15 cellular contexts compared by ENCODE assay signal in genomic region chr6:47196113-47196512, GRCh38.
DNase-seq lines count a peak whose midpoint lies in the region; ATAC-seq, FAIRE-seq and TF ChIP-seq lines count a peak whose summit lies in the region.
"Had no signal": no experiment of that assay in that cellular context is flagged by ENCODE, and none has a peak within 500 bp of the region (broad histone marks: within the 10 kb centered on the region; RNA-seq: fewer than 3 reads in every experiment).

No MANE protein-coding gene starts in this region.

- no peaks in the 10 kb centered on the region for H3K4me1 Mint-ChIP-seq in GM23338

- ATAC-seq in GM23338 = no peak
- ATAC-seq in HG03460 (IDR thresholded peaks at IDR 0.05; ENCODE audit: unreplicated experiment) = no peak
- ATAC-seq in GM19452 (IDR thresholded peaks at IDR 0.05; ENCODE audit: unreplicated experiment) = no peak
- ATAC-seq: GM12878 had no signal

- no peak for FAIRE-seq in kidney (lab: Jason Lieb, UNC)
- FAIRE-seq: GM12878, GM18507 had no signal

- H3F3A ChIP-seq in GM23338 (replicated peaks; ENCODE audit: low read depth) = no peaks in the 10 kb centered on the region
- no peaks in the 10 kb centered on the region for H3F3A ChIP-seq in neural cell (ENCODE audit: insufficient read depth, low read length, poor library complexity, severe bottlenecking)

- H3K4me3 Mint-ChIP-seq in GM23338 = no peak overlapping the region
- H3K4me3 Mint-ChIP-seq: CD4-positive, CD25-positive, alpha-beta regulatory T cell had no signal

- H3K36me3 ChIP-seq in GM23338 (ENCODE audit: insufficient read depth) (no peaks in the 10 kb centered on the region), kidney (ENCODE audit: control insufficient read depth in 1 of 2, insufficient read depth in 2 of 2, low read length in 2 of 2) (no peaks in the 10 kb centered on the region), neural cell (ENCODE audit: insufficient read depth, low read length) (no peaks in the 10 kb centered on the region)
- H3K36me3 ChIP-seq: BLaER1 treated with 17β-estradiol and CSF1 and Interleukin-3, amounts not matched to agents 10 nM and 100 nM had no signal

- peak overlapping the region; percentile 52; the same call in 1 of the 2 replicates for H2AFZ ChIP-seq in GM23338
- no peak overlapping the region for H2AFZ ChIP-seq in neural cell (ENCODE audit: low read depth, low read length)
- H2AFZ ChIP-seq: GM23248 had no signal

- H3K9me2 ChIP-seq in GM23338 (ENCODE audit: insufficient read depth) = peaks cover 9% of the 10 kb centered on the region; the same call in 1 of the 2 replicates
- no peaks in the 10 kb centered on the region for H3K9me2 ChIP-seq in neural cell (ENCODE audit: insufficient read depth, low read length)

- H3K27me3 Mint-ChIP-seq in GM23338 (ENCODE audit: insufficient read depth, low read depth, poor library complexity) = peaks cover 4% of the 10 kb centered on the region
- H3K27me3 Mint-ChIP-seq: CD4-positive, CD25-positive, alpha-beta regulatory T cell had no signal

- DNase-seq in GM23338 (ENCODE audit: low spot score) (no peak), NCI-H82 treated with DMSO at 0.1 percent for 48 hours (lab: John Stamatoyannopoulos, UW; ENCODE audit: unreplicated experiment) (peak; percentile 3), kidney (no peak), dedifferentiated amniotic fluid mesenchymal stem cell (ENCODE audit: extremely low spot score) (no peak), middle frontal gyrus (ENCODE audit: extremely low spot score, low spot score) (no peak)
- DNase-seq: ACHN; CD4-positive, CD25-positive, alpha-beta regulatory T cell; GM23248; H7 had no signal

- H3K9me3 ChIP-seq in kidney (ENCODE audit: control insufficient read depth in 1 of 2, low read length in 2 of 2) = no peaks in the 10 kb centered on the region
- no peaks in the 10 kb centered on the region for H3K9me3 ChIP-seq in neural cell (ENCODE audit: low read length)
- H3K9me3 ChIP-seq: BLaER1 treated with 17β-estradiol and CSF1 and Interleukin-3, amounts not matched to agents 10 nM and 100 nM had no signal

- H3K79me2 ChIP-seq in GM23338 (replicated peaks; ENCODE audit: insufficient read depth) = no peaks in the 10 kb centered on the region
- no peaks in the 10 kb centered on the region for H3K79me2 ChIP-seq in neural cell (replicated peaks; ENCODE audit: insufficient read depth, low read length)

- H3K4me3 ChIP-seq in GM23338 = no peak overlapping the region
- H3K4me3 ChIP-seq in kidney (ENCODE audit: low read length in 2 of 2) = no peak overlapping the region
- no peak overlapping the region for H3K4me3 ChIP-seq in neural cell (ENCODE audit: low read length)
- H3K4me3 ChIP-seq: BLaER1 treated with 17β-estradiol and CSF1 and Interleukin-3, amounts not matched to agents 10 nM and 100 nM; GM12878; GM23248 had no signal

- intact Hi-C loops in kidney (cut with DNase I) = no loop called here

- TF ChIP-seq CTCF in GM23338 (conservative IDR thresholded peaks at IDR 0.05; ENCODE audit: low read depth in 2 of 2) (no peak), kidney (IDR thresholded peaks at IDR 0.05; ENCODE audit: borderline replicate concordance, extremely low read depth, insufficient read depth) (no peak), neural cell (IDR thresholded peaks at IDR 0.05; ENCODE audit: poor library complexity, severe bottlenecking) (no peak)

- no peak overlapping the region for H3K27ac ChIP-seq in GM23338 (ENCODE audit: low read depth)
- H3K27ac ChIP-seq in kidney (ENCODE audit: low read depth in 2 of 2, low read length in 2 of 2) = peak overlapping the region; percentile 26 to 58
- peak overlapping the region; percentile 46 for H3K27ac ChIP-seq in neural cell (ENCODE audit: low read length)
- H3K27ac ChIP-seq: BLaER1 treated with 17β-estradiol and CSF1 and Interleukin-3, amounts not matched to agents 10 nM and 100 nM; GM23248 had no signal

- H3K27me3 ChIP-seq in GM23338 (ENCODE audit: insufficient read depth) (no peaks in the 10 kb centered on the region), neural cell (ENCODE audit: insufficient read depth, low read depth, low read length) (no peaks in the 10 kb centered on the region)
- H3K27me3 ChIP-seq: BLaER1 treated with 17β-estradiol and CSF1 and Interleukin-3, amounts not matched to agents 10 nM and 100 nM had no signal

- H4K20me1 ChIP-seq in GM23338 (replicated peaks; ENCODE audit: insufficient read depth) = no peaks in the 10 kb centered on the region
- no peaks in the 10 kb centered on the region for H4K20me1 ChIP-seq in neural cell (ENCODE audit: insufficient read depth)
- H4K20me1 ChIP-seq: BLaER1 treated with 17β-estradiol and CSF1 and Interleukin-3, amounts not matched to agents 10 nM and 100 nM had no signal

- no peak overlapping the region for H3K4me2 ChIP-seq in GM23338
- no peak overlapping the region for H3K4me2 ChIP-seq in neural cell (ENCODE audit: low read length)
- H3K4me2 ChIP-seq: BLaER1 treated with 17β-estradiol and CSF1 and Interleukin-3, amounts not matched to agents 10 nM and 100 nM had no signal

- H3K9me3 Mint-ChIP-seq in GM23338 = no peaks in the 10 kb centered on the region

- H3K9ac ChIP-seq in kidney (ENCODE audit: low read length in 2 of 2) = no peak overlapping the region
- H3K9ac ChIP-seq in neural cell (ENCODE audit: low read length) = peak overlapping the region; percentile 9
- H3K9ac ChIP-seq: BLaER1 treated with 17β-estradiol and CSF1 and Interleukin-3, amounts not matched to agents 10 nM and 100 nM; GM23248 had no signal

- no peak overlapping the region for H3K27ac Mint-ChIP-seq in GM23338
- H3K27ac Mint-ChIP-seq: CD4-positive, CD25-positive, alpha-beta regulatory T cell had no signal

- H3K36me3 Mint-ChIP-seq in GM23338 (ENCODE audit: low read depth) = no peaks in the 10 kb centered on the region
- H3K36me3 Mint-ChIP-seq: CD4-positive, CD25-positive, alpha-beta regulatory T cell had no signal

- TF ChIP-seq RAD21 in neural cell (conservative IDR thresholded peaks at IDR 0.05) = no peak

- peak; percentile 94 for TF ChIP-seq EP300 in neural cell (conservative IDR thresholded peaks at IDR 0.05; ENCODE audit: poor library complexity, severe bottlenecking)

- H3K4me1 ChIP-seq in GM23338 (ENCODE audit: insufficient read depth) (no peaks in the 10 kb centered on the region), kidney (ENCODE audit: control insufficient read depth in 1 of 2, insufficient read depth in 1 of 2, low read depth in 1 of 2, low read length in 2 of 2) (peaks cover 0 to 5% of the 10 kb centered on the region in 2 donors)

TF ChIP-seq in neural cell, 6 proteins besides CTCF, POLR2A, EP300 and RAD21:
- peak; percentile 27 for TF ChIP-seq SMC3 (conservative IDR thresholded peaks at IDR 0.05; ENCODE audit: poor library complexity)
- no peak for TF ChIP-seq TAF1 (IDR thresholded peaks at IDR 0.05; ENCODE audit: low read depth)
- TF ChIP-seq REST (IDR thresholded peaks at IDR 0.05; ENCODE audit: borderline replicate concordance) = no peak
- TF ChIP-seq POLR2AphosphoS5 (IDR thresholded peaks at IDR 0.05) = peak; percentile 69
